In the genomic region with DNA sequence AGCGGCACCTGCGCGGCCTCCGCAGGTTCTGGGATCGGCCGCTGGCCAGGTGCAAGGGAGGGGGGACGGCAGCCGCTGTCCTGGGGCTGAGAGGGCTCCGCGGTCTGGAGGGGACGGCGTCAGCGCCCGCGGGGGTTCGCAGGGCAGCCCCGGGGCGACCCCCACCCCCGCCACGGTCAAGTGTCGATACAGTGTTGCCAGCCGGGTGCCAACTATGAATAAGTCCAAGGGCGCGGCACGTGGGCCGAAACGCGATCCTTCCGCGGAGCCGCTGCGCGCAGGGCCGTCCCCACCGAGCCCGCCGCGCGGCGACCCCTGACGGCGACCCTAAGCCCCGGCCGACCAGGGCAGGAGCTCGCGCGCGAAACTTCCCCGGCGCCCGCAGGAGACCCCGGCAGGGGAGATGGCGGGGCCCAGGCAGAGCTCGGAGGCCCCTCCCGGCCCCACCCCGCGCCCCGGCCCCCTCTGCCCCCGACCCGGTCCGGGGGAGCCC, we compare ENCODE assay signal across 8 cellular contexts. TPM values are rescaled to one million over a fixed set of nuclear protein-coding genes. Genes with fewer than 3 reads are reported as not detected.
DNase-seq lines count a peak whose midpoint lies in the region; ATAC-seq and TF ChIP-seq lines count a peak whose summit lies in the region.

No MANE protein-coding gene starts in this region.

- H3K27me3 ChIP-seq in right cardiac atrium (ENCODE audit: control insufficient read depth, insufficient read depth) (no peaks in the 10 kb centered on the region), gastrocnemius medialis (no peaks in the 10 kb centered on the region)

- no peaks in the 10 kb centered on the region for H3K36me3 ChIP-seq in gastrocnemius medialis

- no peak overlapping the region for H3K27ac Mint-ChIP-seq in activated naive CD4-positive, alpha-beta T cell treated with anti-CD3 and anti-CD28 coated beads, Interleukin-2, amount 50 U/mL, for 72 hours

- H3K9me3 Mint-ChIP-seq in activated naive CD4-positive, alpha-beta T cell treated with anti-CD3 and anti-CD28 coated beads, Interleukin-2, amount 50 U/mL, for 72 hours = no peaks in the 10 kb centered on the region

- H3K4me3 ChIP-seq in right cardiac atrium (ENCODE audit: low read length) = peak overlapping the region; percentile 93
- H3K4me3 ChIP-seq in gastrocnemius medialis = peak overlapping the region; percentile 62 to 76 (median 68)

- WGBS in right cardiac atrium = under 1% methylated on average over 61 of the region's 61 CpGs

- DNase-seq in activated naive CD4-positive, alpha-beta T cell treated with Interleukin-2 at 50 U/mL for 16 hours = peak; percentile 46
- DNase-seq in activated naive CD4-positive, alpha-beta T cell (lab: John Stamatoyannopoulos, UW) = no peak
- DNase-seq in NCI-H69 (lab: John Stamatoyannopoulos, UW) = peak; percentile 91
- peak; percentile 41 to 75 for DNase-seq in activated naive CD4-positive, alpha-beta T cell treated with anti-CD3 and anti-CD28 coated beads, Interleukin-2, amount 50 U/mL, for 72 hours (ENCODE audit: low spot score in 2 of 2)
- peak in 2 of 3 donors; percentile 53 to 77 for DNase-seq in right cardiac atrium
- peak in 1 of 2 donors; percentile 64 for DNase-seq in gastrocnemius medialis

- peak; percentile 30 to 32 for ATAC-seq in activated naive CD4-positive, alpha-beta T cell treated with anti-CD3 and anti-CD28 coated beads, Interleukin-2, amount 50 U/mL, for 72 hours
- ATAC-seq in right cardiac atrium (peak; percentile 40 to 48), gastrocnemius medialis (peak; percentile 34 to 51), HG03095 (IDR thresholded peaks at IDR 0.05; ENCODE audit: unreplicated experiment) (no peak), HG03432 (IDR thresholded peaks at IDR 0.05; ENCODE audit: unreplicated experiment) (no peak)

- peak; percentile 83 to 85 for TF ChIP-seq POLR2A in gastrocnemius medialis (IDR thresholded peaks at IDR 0.05)

- H3K9me3 ChIP-seq in right cardiac atrium (ENCODE audit: control insufficient read depth, low read length) (no peaks in the 10 kb centered on the region), gastrocnemius medialis (no peaks in the 10 kb centered on the region)

- peak overlapping the region; percentile 4 for H3K27ac ChIP-seq in right cardiac atrium (ENCODE audit: low read length)
- peak overlapping the region; percentile 79 to 96 (median 92) for H3K27ac ChIP-seq in gastrocnemius medialis

- no peak for TF ChIP-seq CTCF in gastrocnemius medialis (IDR thresholded peaks at IDR 0.05 in 4 of 5, conservative IDR thresholded peaks at IDR 0.05 in 1 of 5)

- in situ Hi-C loops in gastrocnemius medialis (cut with MboI; ENCODE audit: low sequenced_read_pairs in 4 of 4) = no loop called here

- intact Hi-C loops in right cardiac atrium (cut with DNase I) = loop anchor here in 2 of 4 donors (10.0 kb wide), 2 partner anchors 60 to 70 kb away; no protein-coding TSS in a partner anchor
- intact Hi-C loops in gastrocnemius medialis (cut with DNase I; ENCODE audit: low total_unique reads) = loop anchor here (1.0 to 2.0 kb wide), 2 partner anchors 37 to 74 kb away; no protein-coding TSS in a partner anchor

- peaks cover 13 to 26% of the 10 kb centered on the region in 2 donors for H3K36me3 Mint-ChIP-seq in activated naive CD4-positive, alpha-beta T cell treated with anti-CD3 and anti-CD28 coated beads, Interleukin-2, amount 50 U/mL, for 72 hours

- H3K4me1 ChIP-seq in right cardiac atrium (ENCODE audit: control insufficient read depth, insufficient read depth, low read length) (peaks cover 7% of the 10 kb centered on the region), gastrocnemius medialis (peaks cover 33 to 36% of the 10 kb centered on the region in 2 donors)

RNA-seq across cellular contexts. Expression of gene AGPAT3, which starts 0.7 kb away (rescaled TPM):
- 100 to 1,000 TPM in 1 of 2 donors, 10 to 100 TPM in 1; 21.2 to 109 TPM for total RNA-seq in activated naive CD4-positive, alpha-beta T cell treated with anti-CD3 and anti-CD28 coated beads, Interleukin-2, amount 50 U/mL, for 72 hours
- 10 to 100 TPM; 50.6 to 71.1 (median 62.5) TPM for total RNA-seq in right cardiac atrium
- polyA plus RNA-seq in right cardiac atrium = 32.0 TPM
- 100 to 1,000 TPM in 1 of 4 donors, 10 to 100 TPM in 3; 44.2 to 102 (median 59.3) TPM for total RNA-seq in gastrocnemius medialis

Comparison
In these comparisons a context has a peak if more than half of its experiments do, and no peak if none do; other contexts are left out.
1. DNase-seq: peak in activated naive CD4-positive, alpha-beta T cell treated with Interleukin-2 at 50 U/mL for 16 hours (single experiment), NCI-H69 (single experiment), activated naive CD4-positive, alpha-beta T cell treated with anti-CD3 and anti-CD28 coated beads, Interleukin-2, amount 50 U/mL, for 72 hours (2 of 2) and right cardiac atrium (2 of 3); none in activated naive CD4-positive, alpha-beta T cell (0 of 4).
2. ATAC-seq: peak in activated naive CD4-positive, alpha-beta T cell treated with anti-CD3 and anti-CD28 coated beads, Interleukin-2, amount 50 U/mL, for 72 hours (2 of 2), right cardiac atrium (2 of 2) and gastrocnemius medialis (2 of 2); none in HG03095 (single experiment) and HG03432 (single experiment).